ENCODE assay signal across 1 cellular context in genomic region chr4:53123171-53123570, GRCh38.
A peak's percentile ranks its signal among the peaks of the same experiment; 100 is the strongest.
TF ChIP-seq lines count a peak whose summit lies in the region.

No MANE protein-coding gene starts in this region.

TF ChIP-seq in HepG2, 621 proteins besides CTCF, POLR2A, EP300 and RAD21 (continued from another document):
- peak; percentile 42; the same call in 1 of the 2 replicates for TF ChIP-seq RXRB (CRISPR knock-in tag; IDR thresholded peaks at IDR 0.05; ENCODE audit: borderline replicate concordance)
- TF ChIP-seq CBX1 (IDR thresholded peaks at IDR 0.05; ENCODE audit: low read depth), result no peak
- TF ChIP-seq MZF1 (CRISPR knock-in tag; IDR thresholded peaks at IDR 0.05; ENCODE audit: borderline replicate concordance), result no peak
- TF ChIP-seq ZMYM2 (CRISPR knock-in tag; IDR thresholded peaks at IDR 0.05), result no peak
- TF ChIP-seq CAMTA2 (CRISPR knock-in tag; IDR thresholded peaks at IDR 0.05; ENCODE audit: borderline replicate concordance), result no peak
- no peak for TF ChIP-seq GFI1 (CRISPR knock-in tag; IDR thresholded peaks at IDR 0.05; ENCODE audit: borderline replicate concordance)
- TF ChIP-seq BCLAF1 (IDR thresholded peaks at IDR 0.05), result no peak
- TF ChIP-seq PBX2 (CRISPR knock-in tag; IDR thresholded peaks at IDR 0.05), result no peak
- no peak for TF ChIP-seq ATF5 (CRISPR knock-in tag; IDR thresholded peaks at IDR 0.05; ENCODE audit: low read depth)
- no peak for TF ChIP-seq ZNF264 (CRISPR knock-in tag; IDR thresholded peaks at IDR 0.05)
- TF ChIP-seq ZFP36L2 (CRISPR knock-in tag; IDR thresholded peaks at IDR 0.05), result no peak
- no peak for TF ChIP-seq MLX (CRISPR knock-in tag; IDR thresholded peaks at IDR 0.05)
- TF ChIP-seq BCL6 (CRISPR knock-in tag; IDR thresholded peaks at IDR 0.05), result no peak
- TF ChIP-seq ISX (CRISPR knock-in tag; conservative IDR thresholded peaks at IDR 0.05), result no peak
- no peak for TF ChIP-seq HMGA1 (CRISPR knock-in tag; conservative IDR thresholded peaks at IDR 0.05)
